ENCODE assay signal across 17 cellular contexts in the genomic region with DNA sequence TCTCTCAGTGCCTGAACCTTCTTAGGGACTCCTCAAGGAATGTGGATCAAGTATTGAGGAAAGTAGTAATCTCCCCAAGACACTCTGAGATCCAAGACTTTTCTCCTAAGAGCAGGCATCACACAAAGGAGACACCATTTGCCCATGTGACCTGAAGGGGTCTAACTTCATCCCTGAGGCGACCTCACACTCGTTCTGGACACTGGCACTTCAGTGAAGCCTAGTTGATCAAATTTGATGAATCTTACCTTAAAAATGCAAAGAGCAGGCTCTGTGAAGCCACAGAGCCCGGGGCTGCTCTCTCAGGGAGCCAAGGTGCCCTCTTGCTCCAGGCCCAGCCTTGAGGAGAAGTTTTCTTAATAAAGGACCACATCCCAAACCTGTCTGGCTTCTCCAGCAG.
A peak's percentile ranks its signal among the peaks of the same experiment; 100 is the strongest.
DNase-seq lines count a peak whose midpoint lies in the region; ATAC-seq, FAIRE-seq and TF ChIP-seq lines count a peak whose summit lies in the region.
"Had no signal": no experiment of that assay in that cellular context is flagged by ENCODE, and none has a peak within 500 bp of the region (broad histone marks: within the 10 kb centered on the region; RNA-seq: fewer than 3 reads in every experiment).

No MANE protein-coding gene starts in this region.

- H4K8ac ChIP-seq in IMR-90 (ENCODE audit: low read depth in 2 of 2, low read length in 2 of 2): peak overlapping the region in 1 of 2 experiments; percentile 70; a peak in 1 of 4 replicates

- peak overlapping the region; percentile 33 for H2AK9ac ChIP-seq in IMR-90 (replicated peaks; ENCODE audit: low read depth, low read length, poor library complexity)

- CTCF ChIA-PET in IMR-90 (lab: Yijun Ruan, JAX): no interaction called here

- BruUV-seq in IMR-90 (replicated peaks; lab: Mats Ljungman, UMichigan): no TSS peak

- TF ChIP-seq RAD21 in IMR-90 (IDR thresholded peaks at IDR 0.05; ENCODE audit: low read length): no peak

- peak overlapping the region; percentile 91 for H2BK20ac ChIP-seq in IMR-90 (ENCODE audit: low read depth, low read length)

- peak overlapping the region; percentile 69; the same call in 1 of the 2 replicates for H3K18ac ChIP-seq in IMR-90 (ENCODE audit: low read depth, low read length)

- H3K56ac ChIP-seq in IMR-90 (ENCODE audit: extremely low read depth, insufficient read depth, low read length): no peak overlapping the region

- peak overlapping the region; percentile 67 for H4K91ac ChIP-seq in IMR-90 (ENCODE audit: insufficient read depth, low read depth, low read length)

- no peak for ATAC-seq in IMR-90 (ENCODE audit: low read depth)
- ATAC-seq in foreskin keratinocyte: no peak
- ATAC-seq in GM18858 (IDR thresholded peaks at IDR 0.05; ENCODE audit: unreplicated experiment): no peak

- H3K27me3 ChIP-seq in IMR-90 (ENCODE audit: control insufficient read depth, insufficient read depth, low read length): no peaks in the 10 kb centered on the region
- no peaks in the 10 kb centered on the region for H3K27me3 ChIP-seq in foreskin keratinocyte
- no peaks in the 10 kb centered on the region for H3K27me3 ChIP-seq in osteoblast (ENCODE audit: insufficient read depth, low read length)

- H3K4ac ChIP-seq in IMR-90 (ENCODE audit: low read depth, low read length): peak overlapping the region; percentile 93

- TF ChIP-seq POLR2A in IMR-90 (IDR thresholded peaks at IDR 0.05; ENCODE audit: low read depth, low read length): no peak

- WGBS in IMR-90 (ENCODE audit: extremely low coverage in 2 of 2, insufficient read length in 1 of 2), 2 experiments: no CpG with 5 or more reads among the region's 3 CpGs

- peak overlapping the region; percentile 91 for H2AK5ac ChIP-seq in IMR-90 (ENCODE audit: low read depth, low read length)

- H3K9ac ChIP-seq in IMR-90 (ENCODE audit: low read depth, low read length) (no peak overlapping the region; the same call in 1 of the 2 replicates), kidney (ENCODE audit: low read length in 2 of 2) (no peak overlapping the region)

- H4K5ac ChIP-seq in IMR-90 (ENCODE audit: low read depth, low read length): no peak overlapping the region

- H3K79me2 ChIP-seq in osteoblast (ENCODE audit: insufficient read depth, low read length): no peaks in the 10 kb centered on the region

- in situ Hi-C loops in IMR-90 (cut with MboI; ENCODE audit: low sequenced_read_pairs): no loop called here

- intact Hi-C loops in IMR-90 (cut with micrococcal nuclease) (no loop called here), kidney (cut with DNase I) (no loop called here)

- peaks cover 0 to 18% of the 10 kb centered on the region in 2 experiments; a peak in 3 of 4 replicates for H3K79me1 ChIP-seq in IMR-90 (ENCODE audit: low read depth in 1 of 2, low read length in 2 of 2)

- peak overlapping the region; percentile 94 for H2BK120ac ChIP-seq in IMR-90 (ENCODE audit: low read depth, low read length)

- peak overlapping the region; percentile 46 for H2AFZ ChIP-seq in IMR-90 (replicated peaks; ENCODE audit: low read length, poor library complexity)
- H2AFZ ChIP-seq in osteoblast (ENCODE audit: low read length): peak overlapping the region; percentile 48

- peak overlapping the region; percentile 56; the same call in 1 of the 2 replicates for H3K23ac ChIP-seq in IMR-90 (ENCODE audit: low read depth, low read length)

- H3K27ac ChIP-seq in IMR-90 (ENCODE audit: insufficient read depth, low read length) (no peak overlapping the region), foreskin keratinocyte (peak overlapping the region; percentile 60), osteoblast (ENCODE audit: low read depth, low read length) (peak overlapping the region; percentile 92), kidney (ENCODE audit: low read depth in 2 of 2, low read length in 2 of 2) (no peak overlapping the region)
- H3K27ac ChIP-seq: C4-2B had no signal

- peak overlapping the region; percentile 80; the same call in 2 of the 3 replicates for H2BK15ac ChIP-seq in IMR-90 (ENCODE audit: low read depth, low read length)

- H3K4me1 ChIP-seq in IMR-90 (ENCODE audit: control insufficient read depth, insufficient read depth, low read length) (peaks cover 26% of the 10 kb centered on the region), foreskin keratinocyte (peaks cover 22% of the 10 kb centered on the region), osteoblast (ENCODE audit: insufficient read depth, low read length) (peaks cover 37% of the 10 kb centered on the region), kidney (ENCODE audit: control insufficient read depth in 1 of 2, insufficient read depth in 1 of 2, low read depth in 1 of 2, low read length in 2 of 2) (no peaks in the 10 kb centered on the region)
- H3K4me1 ChIP-seq: Caco-2 had no signal

- H3K9me3 ChIP-seq in IMR-90 (ENCODE audit: control insufficient read depth, insufficient read depth, low read length) (no peaks in the 10 kb centered on the region), osteoblast (ENCODE audit: low read depth, low read length) (no peaks in the 10 kb centered on the region), kidney (ENCODE audit: control insufficient read depth in 1 of 2, low read length in 2 of 2) (no peaks in the 10 kb centered on the region)
- H3K9me3 ChIP-seq: Caco-2 had no signal

- no peak for FAIRE-seq in kidney (lab: Jason Lieb, UNC)
- FAIRE-seq: A204.1, D721Med, GM19239, H1, HTR-8/SVneo had no signal

- no peak for TF ChIP-seq CTCF in IMR-90 (conservative IDR thresholded peaks at IDR 0.05; ENCODE audit: low read depth, low read length)
- no peak for TF ChIP-seq CTCF in foreskin keratinocyte (conservative IDR thresholded peaks at IDR 0.05)
- no peak for TF ChIP-seq CTCF in osteoblast (IDR thresholded peaks at IDR 0.05; ENCODE audit: extremely low read depth, low read depth, low read length)
- TF ChIP-seq CTCF in kidney (IDR thresholded peaks at IDR 0.05; ENCODE audit: borderline replicate concordance, extremely low read depth, insufficient read depth): no peak

- POLR2A ChIA-PET in IMR-90 (lab: Charles Lee; ENCODE audit: unreplicated experiment): no interaction called here

- H3K4me3 ChIP-seq in IMR-90 (ENCODE audit: insufficient read depth, low read depth, low read length) (no peak overlapping the region), osteoblast (ENCODE audit: insufficient read depth, low read length) (no peak overlapping the region), kidney (ENCODE audit: low read length in 2 of 2) (no peak overlapping the region)

- no peak overlapping the region for H3K4me2 ChIP-seq in IMR-90 (ENCODE audit: low read depth, low read length)
- no peak overlapping the region for H3K4me2 ChIP-seq in osteoblast (ENCODE audit: insufficient read depth, low read length)

- H3K14ac ChIP-seq in IMR-90 (replicated peaks; ENCODE audit: low read depth, low read length): peak overlapping the region; percentile 74

- dilution Hi-C loops in IMR-90 (cut with HindIII; ENCODE audit: low sequenced_read_pairs, unreplicated experiment): no loop called here

- no peaks in the 10 kb centered on the region for H4K20me1 ChIP-seq in IMR-90 (ENCODE audit: insufficient read depth, low read length)
- no peaks in the 10 kb centered on the region for H4K20me1 ChIP-seq in osteoblast (ENCODE audit: insufficient read depth, low read length)

- H3K9me1 ChIP-seq in IMR-90 (ENCODE audit: insufficient read depth, low read length): peaks cover 33% of the 10 kb centered on the region

- DNase-seq in IMR-90: no peak
- no peak for DNase-seq in foreskin keratinocyte
- no peak for DNase-seq in osteoblast (ENCODE audit: insufficient read length, low spot score, missing footprints)
- no peak for DNase-seq in hepatic stellate cell (ENCODE audit: low spot score)
- DNase-seq in kidney: no peak
- DNase-seq: ACHN; Caco-2; CD4-positive, alpha-beta T cell; GF-D8; H9 had no signal

- no peaks in the 10 kb centered on the region for H3K36me3 ChIP-seq in IMR-90 (ENCODE audit: control insufficient read depth, insufficient read depth, low read length)
- H3K36me3 ChIP-seq in osteoblast (ENCODE audit: insufficient read depth, low read length): no peaks in the 10 kb centered on the region
- H3K36me3 ChIP-seq in kidney (ENCODE audit: control insufficient read depth in 1 of 2, insufficient read depth in 2 of 2, low read length in 2 of 2): no peaks in the 10 kb centered on the region

- peak overlapping the region; percentile 89 for H2BK5ac ChIP-seq in IMR-90 (ENCODE audit: low read depth, low read length, poor library complexity, severe bottlenecking)

TF ChIP-seq in IMR-90, 13 proteins besides CTCF, POLR2A, EP300 and RAD21:
- no peak for TF ChIP-seq MXI1 (IDR thresholded peaks at IDR 0.05; ENCODE audit: borderline replicate concordance, low read depth, low read length)
- no peak for TF ChIP-seq CHD1 (IDR thresholded peaks at IDR 0.05; ENCODE audit: low read depth, low read length)
- no peak for TF ChIP-seq CEBPB (IDR thresholded peaks at IDR 0.05; ENCODE audit: low read depth, low read length)
- no peak for TF ChIP-seq RFX5 (IDR thresholded peaks at IDR 0.05; ENCODE audit: low read depth, low read length)
- TF ChIP-seq RCOR1 (IDR thresholded peaks at IDR 0.05; ENCODE audit: insufficient replicate concordance, low read length): no peak

Comparison
In these comparisons a context has a peak if more than half of its experiments do, and no peak if none do; other contexts are left out.
1. H3K27ac ChIP-seq: peak in foreskin keratinocyte (single experiment) and osteoblast (single experiment); none in IMR-90 (single experiment) and kidney (0 of 2).